Comparison of ENCODE assay signal across 28 cellular contexts in genomic region chr3:144762091-144762490, GRCh38.
"Had no signal": no experiment of that assay in that cellular context is flagged by ENCODE, and none has a peak within 500 bp of the region (broad histone marks: within the 10 kb centered on the region; RNA-seq: fewer than 3 reads in every experiment).

No MANE protein-coding gene starts in this region.

- H3K36me3 ChIP-seq: colonic mucosa, esophagus squamous epithelium, gastrocnemius medialis, heart right ventricle, left lung, lower lobe of right lung had no signal

- H3K36me3 Mint-ChIP-seq: mesothelial cell of epicardium, naive B cell had no signal

- H3K27me3 ChIP-seq: colonic mucosa, esophagus squamous epithelium, gastrocnemius medialis, heart right ventricle, left lung had no signal

- FAIRE-seq: endometrium, islet of Langerhans, keratinocyte had no signal

- H3K4me1 Mint-ChIP-seq: endodermal cell, naive B cell had no signal

- H3K27ac ChIP-seq: colonic mucosa, epithelial cell of prostate, esophagus squamous epithelium, gastrocnemius medialis, heart right ventricle, left lung, lower lobe of right lung had no signal

- ATAC-seq: effector memory CD8-positive, alpha-beta T cell; esophagus mucosa; gastrocnemius medialis; heart right ventricle; left cardiac atrium; left lung; left ventricle myocardium superior; lower lobe of right lung; mucosa of descending colon had no signal

- H3K4me3 Mint-ChIP-seq: dendritic cell treated with granulocyte-macrophage colony-stimulating factor and Interleukin-4, amounts not matched to agents 40 ng/mL and 50 ng/mL, for 4 days; effector memory CD8-positive, alpha-beta T cell; endodermal cell; mesothelial cell of epicardium; naive B cell had no signal

- DNase-seq: colonic mucosa; cortex of kidney; effector CD8-positive, alpha-beta T cell; effector memory CD8-positive, alpha-beta T cell; endodermal cell; erythroblast; esophagus squamous epithelium; foreskin fibroblast; foreskin melanocyte; gastrocnemius medialis; glutamatergic neuron; head of caudate nucleus; heart right ventricle; hippocampal formation; left cardiac atrium; left lung; left ventricle myocardium superior; lower lobe of right lung; mesenchymal stem cell; mucosa of descending colon; naive B cell had no signal

- H3K4me3 ChIP-seq: colonic mucosa, esophagus squamous epithelium, gastrocnemius medialis, heart right ventricle, left lung, lower lobe of right lung, mucosa of descending colon had no signal

- H3K4me1 ChIP-seq: colonic mucosa, esophagus squamous epithelium, gastrocnemius medialis, heart right ventricle, left lung, lower lobe of right lung had no signal

- H3K27ac Mint-ChIP-seq: dendritic cell treated with granulocyte-macrophage colony-stimulating factor and Interleukin-4, amounts not matched to agents 40 ng/mL and 50 ng/mL, for 4 days; effector memory CD8-positive, alpha-beta T cell; endodermal cell; mesothelial cell of epicardium; naive B cell had no signal

- H3K9me3 Mint-ChIP-seq: mesothelial cell of epicardium, naive B cell had no signal

- H3K9me3 ChIP-seq: colonic mucosa, esophagus squamous epithelium, gastrocnemius medialis, heart right ventricle, left lung, lower lobe of right lung had no signal
